ENCODE assay signal across 16 cellular contexts in genomic region chr1:50658421-50659076, GRCh38.
DNase-seq lines count a peak whose midpoint lies in the region; ATAC-seq and TF ChIP-seq lines count a peak whose summit lies in the region.
"Had no signal": no experiment of that assay in that cellular context is flagged by ENCODE, and none has a peak within 500 bp of the region (broad histone marks: within the 10 kb centered on the region; RNA-seq: fewer than 3 reads in every experiment).

No MANE protein-coding gene starts in this region.

- no peaks in the 10 kb centered on the region for H3K9me3 ChIP-seq in SJSA1 (replicated peaks)
- no peaks in the 10 kb centered on the region for H3K9me3 ChIP-seq in neuronal stem cell (replicated peaks in 1 of 2; ENCODE audit: control insufficient read depth in 2 of 2, insufficient read depth in 1 of 2, low read depth in 1 of 2, low read length in 2 of 2)
- H3K9me3 ChIP-seq in uterus, result no peaks in the 10 kb centered on the region
- H3K9me3 ChIP-seq: upper lobe of right lung had no signal

- peak overlapping the region; percentile 12 for H3K4me2 ChIP-seq in neuronal stem cell (ENCODE audit: insufficient read depth, low read length, poor library complexity, severe bottlenecking)

- no peaks in the 10 kb centered on the region for H3K36me3 ChIP-seq in SJSA1
- peaks cover 0 to 2% of the 10 kb centered on the region in 2 donors for H3K36me3 ChIP-seq in neuronal stem cell (replicated peaks in 1 of 2; ENCODE audit: control insufficient read depth in 2 of 2, insufficient read depth in 2 of 2, low read length in 2 of 2)
- no peaks in the 10 kb centered on the region for H3K36me3 ChIP-seq in uterus
- H3K36me3 ChIP-seq: upper lobe of right lung had no signal

- H3K79me1 ChIP-seq in neuronal stem cell (ENCODE audit: low read depth, low read length), result no peaks in the 10 kb centered on the region

- no peak overlapping the region for H3K9ac ChIP-seq in neuronal stem cell (ENCODE audit: low read depth, low read length, poor library complexity)

- intact Hi-C loops in uterus (cut with DNase I; ENCODE audit: low total_unique reads), result no loop called here

- no peak overlapping the region for H2AK5ac ChIP-seq in neuronal stem cell (ENCODE audit: low read depth, low read length)

- H3K4me3 ChIP-seq in AG10803 (ENCODE audit: low read length) (no peak overlapping the region), SJSA1 (no peak overlapping the region), fibroblast of mammary gland (ENCODE audit: control insufficient read depth, low read depth, low read length) (no peak overlapping the region), neuronal stem cell (ENCODE audit: low read length in 2 of 2) (no peak overlapping the region), uterus (no peak overlapping the region)
- H3K4me3 ChIP-seq: SK-N-MC, upper lobe of right lung had no signal

- H3K14ac ChIP-seq in neuronal stem cell (ENCODE audit: low read length), result no peak overlapping the region

- no peak overlapping the region for H2BK5ac ChIP-seq in neuronal stem cell (ENCODE audit: low read length)

- H3K27me3 ChIP-seq in SJSA1 (replicated peaks) (no peaks in the 10 kb centered on the region), neuronal stem cell (ENCODE audit: control insufficient read depth in 3 of 3, insufficient read depth in 3 of 3, low read depth in 1 of 3, low read length in 3 of 3) (no peaks in the 10 kb centered on the region), uterus (no peaks in the 10 kb centered on the region)
- H3K27me3 ChIP-seq: upper lobe of right lung had no signal

- DNase-seq in AG10803 (ENCODE audit: low read depth) (peak; percentile 85), SJSA1 (ENCODE audit: low read depth in 1 of 2, low spot score in 2 of 2) (peak in 1 of 2 experiments; percentile 85), fibroblast of mammary gland (ENCODE audit: low read depth) (peak; percentile 42), neuronal stem cell (ENCODE audit: low spot score) (peak; percentile 55), DMS79 treated with DMSO at 0.1 percent for 48 hours (lab: John Stamatoyannopoulos, UW) (no peak), uterus (no peak), epidermal melanocyte (ENCODE audit: insufficient read length, low spot score) (no peak)
- DNase-seq: activated CD8-positive, alpha-beta T cell treated with anti-CD3 and anti-CD28 coated beads for 36 hours; KBM-7; left cardiac atrium; NCI-H1417 treated with DMSO at 0.1 percent for 48 hours; right cardiac atrium; stimulated activated CD4-positive, alpha-beta T cell treated with anti-CD3 and anti-CD28 coated beads, Interleukin-2, amount 100 ng/mL, for 48 hours; upper lobe of right lung had no signal

- H4K91ac ChIP-seq in neuronal stem cell (ENCODE audit: low read depth, low read length, poor library complexity), result no peak overlapping the region

- no peak overlapping the region for H2BK120ac ChIP-seq in neuronal stem cell (ENCODE audit: low read depth, low read length)

- no peak for ATAC-seq in GM18907 (IDR thresholded peaks at IDR 0.05; ENCODE audit: unreplicated experiment)
- ATAC-seq: activated CD8-positive, alpha-beta T cell treated with anti-CD3 and anti-CD28 coated beads for 36 hours; left cardiac atrium; right cardiac atrium had no signal

- H2BK12ac ChIP-seq in neuronal stem cell (ENCODE audit: low read length), result no peak overlapping the region

- H3K27ac ChIP-seq in SJSA1 (peak overlapping the region; percentile 61), neuronal stem cell (replicated peaks; ENCODE audit: low read length) (peak overlapping the region; percentile 35), uterus (no peak overlapping the region)
- H3K27ac ChIP-seq: SK-N-MC had no signal

- no peak for TF ChIP-seq POLR2A in uterus (IDR thresholded peaks at IDR 0.05)

- H3K23ac ChIP-seq in neuronal stem cell (ENCODE audit: low read depth, low read length, poor library complexity), result no peak overlapping the region

- H2BK15ac ChIP-seq in neuronal stem cell (ENCODE audit: low read length), result no peak overlapping the region

- no peak overlapping the region for H2AFZ ChIP-seq in neuronal stem cell (ENCODE audit: low read length)

- no peak for TF ChIP-seq CTCF in AG10803 (conservative IDR thresholded peaks at IDR 0.05; ENCODE audit: low read length)
- no peak for TF ChIP-seq CTCF in fibroblast of mammary gland (conservative IDR thresholded peaks at IDR 0.05; ENCODE audit: control insufficient read depth, insufficient read depth, low read depth, low read length)
- TF ChIP-seq CTCF in uterus (IDR thresholded peaks at IDR 0.05), result no peak

- H3K4me1 ChIP-seq in SJSA1 (replicated peaks), result peaks cover 33% of the 10 kb centered on the region
- H3K4me1 ChIP-seq in neuronal stem cell (ENCODE audit: control insufficient read depth in 2 of 2, insufficient read depth in 1 of 2, low read depth in 1 of 2, low read length in 2 of 2), result peaks cover 2 to 4% of the 10 kb centered on the region in 2 donors
- H3K4me1 ChIP-seq in uterus, result no peaks in the 10 kb centered on the region

- no peak overlapping the region for H4K8ac ChIP-seq in neuronal stem cell (ENCODE audit: low read depth, low read length)

- H3K4ac ChIP-seq in neuronal stem cell (ENCODE audit: low read length), result no peak overlapping the region

- no CpG with 5 or more reads among the region's 2 CpGs for WGBS in neuronal stem cell (ENCODE audit: extremely low coverage in 2 of 2, insufficient read length in 2 of 2, insufficient replicate concordance in 1 of 2), 2 donors

- H3K18ac ChIP-seq in neuronal stem cell (ENCODE audit: low read length), result no peak overlapping the region

Comparison
In these comparisons a context has a peak if more than half of its experiments do, and no peak if none do; other contexts are left out.
1. DNase-seq: peak in AG10803 (single experiment), fibroblast of mammary gland (single experiment) and neuronal stem cell (single experiment); none in DMS79 treated with DMSO at 0.1 percent for 48 hours (single experiment), uterus (0 of 2) and epidermal melanocyte (single experiment).
2. H3K27ac ChIP-seq: peak in SJSA1 (single experiment) and neuronal stem cell (single experiment); none in uterus (0 of 2).